1 cellular context compared by ENCODE assay signal in genomic region chr4:144140594-144140993, GRCh38.
TF ChIP-seq lines count a peak whose summit lies in the region.
"Not testable (repeated sequence)": the region's sequence is repeated elsewhere in the genome, so short reads cannot be mapped to it uniquely, and the experiment has no call there.

Gene GYPA, minus strand, starts transcription at chr4:144140718. Its CDS starts 83 bp downstream, at chr4:144140635.

TF ChIP-seq in K562, 482 proteins besides CTCF, POLR2A, EP300 and RAD21 (continued from another document):
- TF ChIP-seq PBX2 (CRISPR knock-in tag; IDR thresholded peaks at IDR 0.05; ENCODE audit: low read depth); ATF3 (CRISPR knock-in tag; conservative IDR thresholded peaks at IDR 0.05): not testable (repeated sequence)
- 0 out of 2 replicates have a peak, but pooled peaks have one; percentile 31 for TF ChIP-seq PBX2 (tag; conservative IDR thresholded peaks at IDR 0.05; ENCODE audit: low read depth)
- peak; percentile 32; the same call in 1 of the 2 replicates for TF ChIP-seq ESRRA (IDR thresholded peaks at IDR 0.05; ENCODE audit: borderline replicate concordance, low read depth)
- TF ChIP-seq ATF3 (IDR thresholded peaks at IDR 0.05), result peak; percentile 78
- TF ChIP-seq HDAC3 (IDR thresholded peaks at IDR 0.05; ENCODE audit: borderline replicate concordance, partially characterized antibody), result peak; percentile 55
- TF ChIP-seq ARID1B (IDR thresholded peaks at IDR 0.05), result peak; percentile 95
- 0 out of 2 replicates have a peak, but pooled peaks have one; percentile 26 for TF ChIP-seq LEF1 (IDR thresholded peaks at IDR 0.05)
- peak; percentile 94 for TF ChIP-seq TAL1 (IDR thresholded peaks at IDR 0.05)
- peak; percentile 36; the same call in 1 of the 2 replicates for TF ChIP-seq PKNOX1 (IDR thresholded peaks at IDR 0.05)
- TF ChIP-seq CEBPG (CRISPR knock-in tag; IDR thresholded peaks at IDR 0.05), result peak; percentile 71; the same call in 1 of the 2 replicates
- TF ChIP-seq CEBPG (tag; conservative IDR thresholded peaks at IDR 0.05 in 1 of 2, IDR thresholded peaks at IDR 0.05 in 1 of 2), result 0 out of 4 replicates have a peak, but pooled peaks of 1 of the 2 experiments have one; percentile 15
- TF ChIP-seq ARNT (IDR thresholded peaks at IDR 0.05), result 0 out of 4 replicates have a peak, but pooled peaks of 1 of the 2 experiments have one; percentile 18
- TF ChIP-seq CHAMP1 (IDR thresholded peaks at IDR 0.05), result 0 out of 2 replicates have a peak, but pooled peaks have one; percentile 22
- TF ChIP-seq MBD2 (IDR thresholded peaks at IDR 0.05; ENCODE audit: borderline replicate concordance, low read depth), result 0 out of 2 replicates have a peak, but pooled peaks have one; percentile 45
- TF ChIP-seq CBFA2T3 (IDR thresholded peaks at IDR 0.05), result peak; percentile 94
- peak in 1 of 2 experiments; percentile 38; a peak in 1 of 4 replicates for TF ChIP-seq ZNF318 (IDR thresholded peaks at IDR 0.05; ENCODE audit: borderline replicate concordance in 1 of 2, low read depth in 1 of 2)
- TF ChIP-seq CC2D1A (IDR thresholded peaks at IDR 0.05), result peak; percentile 78; the same call in 1 of the 2 replicates
- peak; percentile 65 for TF ChIP-seq CXXC5 (CRISPR knock-in tag; IDR thresholded peaks at IDR 0.05)
- peak; percentile 48 for TF ChIP-seq HMBOX1 (IDR thresholded peaks at IDR 0.05)
- peak; percentile 64; the same call in 1 of the 2 replicates for TF ChIP-seq DMBX1 (CRISPR knock-in tag; IDR thresholded peaks at IDR 0.05; ENCODE audit: borderline replicate concordance)
- peak; percentile 27 for TF ChIP-seq NFYB (IDR thresholded peaks at IDR 0.05; ENCODE audit: extremely low read depth, insufficient read length)
